In genomic region chr1:6727535-6727934, GRCh38 we compare ENCODE assay signal across 8 cellular contexts. TPM values are rescaled to one million over a fixed set of nuclear protein-coding genes. Genes with fewer than 3 reads are reported as not detected.
DNase-seq lines count a peak whose midpoint lies in the region; ATAC-seq, FAIRE-seq and TF ChIP-seq lines count a peak whose summit lies in the region.

No MANE protein-coding gene starts in this region.

- ATAC-seq in GM18502 (IDR thresholded peaks at IDR 0.05; ENCODE audit: poor library complexity, unreplicated experiment): no peak

- no peak overlapping the region for H3K4me3 ChIP-seq in esophagus squamous epithelium

- TF ChIP-seq CTCF in esophagus squamous epithelium (IDR thresholded peaks at IDR 0.05): peak; percentile 71 to 91 (median 78)
- peak; percentile 87 for TF ChIP-seq CTCF in neural crest cell (conservative IDR thresholded peaks at IDR 0.05)
- peak; percentile 95 for TF ChIP-seq CTCF in type B pancreatic cell (conservative IDR thresholded peaks at IDR 0.05)

- H3K4me1 ChIP-seq in esophagus squamous epithelium: peaks cover 0 to 6% (median 0%) of the 10 kb centered on the region in 3 donors

- H3K27ac ChIP-seq in esophagus squamous epithelium: no peak overlapping the region

- no peaks in the 10 kb centered on the region for H3K9me3 ChIP-seq in esophagus squamous epithelium

- H3K27me3 Mint-ChIP-seq in neural crest cell (ENCODE audit: low read depth) (peaks cover 6% of the 10 kb centered on the region), type B pancreatic cell (peaks cover 34% of the 10 kb centered on the region)

- FAIRE-seq in GM19239 (lab: Jason Lieb, UNC): peak; percentile 84

- H3K36me3 Mint-ChIP-seq in neural crest cell (ENCODE audit: low read depth): no peaks in the 10 kb centered on the region
- no peaks in the 10 kb centered on the region for H3K36me3 Mint-ChIP-seq in type B pancreatic cell

- no peaks in the 10 kb centered on the region for H3K36me3 ChIP-seq in esophagus squamous epithelium

- DNase-seq in AG08395 (ENCODE audit: low spot score): peak; percentile 62
- DNase-seq in GM19239 (ENCODE audit: insufficient read length, low spot score): peak; percentile 66
- DNase-seq in NCI-H82 (lab: John Stamatoyannopoulos, UW): peak; percentile 84
- DNase-seq in activated CD8-positive, alpha-beta memory T cell treated with anti-CD3 and anti-CD28 coated beads for 24 hours: peak; percentile 81
- DNase-seq in esophagus squamous epithelium (lab: John Stamatoyannopoulos, UW): no peak
- peak; percentile 77 for DNase-seq in neural crest cell (ENCODE audit: low read depth, low spot score)
- no peak for DNase-seq in type B pancreatic cell (ENCODE audit: extremely low spot score, unreplicated experiment)

- intact Hi-C loops in esophagus squamous epithelium (cut with DNase I): loop anchor here (10.0 kb wide), 2 partner anchors 157 to 337 kb away; no protein-coding TSS in a partner anchor

- H3K4me3 Mint-ChIP-seq in neural crest cell (no peak overlapping the region), type B pancreatic cell (no peak overlapping the region)

- no peaks in the 10 kb centered on the region for H3K9me3 Mint-ChIP-seq in neural crest cell
- H3K9me3 Mint-ChIP-seq in type B pancreatic cell: no peaks in the 10 kb centered on the region

- no peaks in the 10 kb centered on the region for H3K27me3 ChIP-seq in esophagus squamous epithelium

- H3K27ac Mint-ChIP-seq in neural crest cell (ENCODE audit: unreplicated experiment) (no peak overlapping the region), type B pancreatic cell (no peak overlapping the region)

- H3K4me1 Mint-ChIP-seq in neural crest cell (peaks cover 5% of the 10 kb centered on the region), type B pancreatic cell (ENCODE audit: unreplicated experiment) (no peaks in the 10 kb centered on the region)

- WGBS in esophagus squamous epithelium, 2 donors: 25 to 27% methylated on average over 6 of the region's 6 CpGs

- TF ChIP-seq POLR2A in esophagus squamous epithelium (IDR thresholded peaks at IDR 0.05): no peak

RNA-seq across cellular contexts. Expression of gene DNAJC11, which starts 25.9 kb away (rescaled TPM):
- 10 to 100 TPM; 27.1 to 41.5 (median 34.7) TPM for total RNA-seq in esophagus squamous epithelium
- 82.5 and 86.6 TPM in 2 replicates for total RNA-seq in neural crest cell
- 65.2 and 70.3 TPM in 2 replicates for total RNA-seq in type B pancreatic cell (ENCODE audit: low replicate concordance)

RNA-seq across cellular contexts. Expression of gene CAMTA1, which starts 57.7 kb away (rescaled TPM):
- total RNA-seq in esophagus squamous epithelium (10 to 100 TPM; 31.3 to 77.4 (median 45.9) TPM), neural crest cell (109 and 110 TPM in 2 replicates), type B pancreatic cell (ENCODE audit: low replicate concordance) (76.3 and 82.5 TPM in 2 replicates)

Comparison
In these comparisons a context has a peak if more than half of its experiments do, and no peak if none do; other contexts are left out.
1. DNase-seq: peak in AG08395 (single experiment), GM19239 (single experiment), NCI-H82 (single experiment), activated CD8-positive, alpha-beta memory T cell treated with anti-CD3 and anti-CD28 coated beads for 24 hours (single experiment) and neural crest cell (single experiment); none in esophagus squamous epithelium (single experiment) and type B pancreatic cell (single experiment).
2. Peak in every context shown above with its lines, with median percentiles within 50 percentile points of each other: CTCF ChIP-seq.